ENCODE assay signal across 17 cellular contexts in genomic region chr5:34899066-34899465, GRCh38. TPM values are rescaled to one million over a fixed set of nuclear protein-coding genes. Genes with fewer than 3 reads are reported as not detected.
DNase-seq lines count a peak whose midpoint lies in the region; FAIRE-seq and TF ChIP-seq lines count a peak whose summit lies in the region.
"Had no signal": no experiment of that assay in that cellular context is flagged by ENCODE, and none has a peak within 500 bp of the region (broad histone marks: within the 10 kb centered on the region; RNA-seq: fewer than 3 reads in every experiment).

No MANE protein-coding gene starts in this region.

- H3K27me3 Mint-ChIP-seq in Caco-2 (ENCODE audit: insufficient read depth, unreplicated experiment) (no peaks in the 10 kb centered on the region), HFFc6 (ENCODE audit: insufficient read depth) (no peaks in the 10 kb centered on the region)

- no peak overlapping the region for H3K4me3 Mint-ChIP-seq in Caco-2 (ENCODE audit: unreplicated experiment)
- no peak overlapping the region for H3K4me3 Mint-ChIP-seq in HFFc6
- H3K4me3 Mint-ChIP-seq: T-helper 1 cell treated with Interleukin-12 subunit alpha and Interleukin-12 subunit beta and Interleukin-4 antibody, amounts not matched to agents 30 μg/mL and 1 μg/mL, for 36 hours had no signal

- H3K36me3 ChIP-seq in Caco-2 (ENCODE audit: control insufficient read depth, insufficient read depth, low read length) (no peaks in the 10 kb centered on the region), iPS-20b (ENCODE audit: insufficient read depth, low read depth, low read length) (peaks cover 5% of the 10 kb centered on the region)

- CTCF ChIA-PET in Caco-2 (lab: Charles Lee): interaction anchor here (0.6 to 2.1 kb wide), 4 partner anchors 370 to 427 kb away, joined by 3 to 10 read pairs (median 5); no protein-coding TSS in a partner anchor

- no TSS peak for BruUV-seq in Caco-2 (replicated peaks; lab: Mats Ljungman, UMichigan)

- intact Hi-C loops in Caco-2 (cut with micrococcal nuclease; ENCODE audit: unreplicated experiment): loop anchor here (2.0 to 5.0 kb wide), 3 partner anchors 77 to 242 kb away; partner anchors contain the start of gene RAI14

- no peak for DNase-seq in Caco-2
- no peak for DNase-seq in HFFc6
- DNase-seq in NCI-H69 (lab: John Stamatoyannopoulos, UW): peak; percentile 27
- DNase-seq in RCC 7860 (ENCODE audit: low spot score): no peak
- no peak for DNase-seq in NCI-H1092 (lab: John Stamatoyannopoulos, UW)
- DNase-seq in NCI-H345 (lab: John Stamatoyannopoulos, UW): no peak
- no peak for DNase-seq in urothelium cell line (ENCODE audit: low spot score)
- DNase-seq: BE2C, DND-41, MM.1S, NCI-H1048, NCI-H1436, NCI-H748 treated with DMSO at 0.1 percent for 48 hours had no signal

- H3K9me3 ChIP-seq in Caco-2: no peaks in the 10 kb centered on the region
- no peaks in the 10 kb centered on the region for H3K9me3 ChIP-seq in iPS-20b (ENCODE audit: insufficient read depth, low read depth, low read length)
- H3K9me3 ChIP-seq: A549, BE2C had no signal

- POLR2A ChIA-PET in Caco-2 (lab: Charles Lee): no interaction called here

- no peak overlapping the region for H3K27ac ChIP-seq in iPS-20b (ENCODE audit: low read length)
- H3K27ac ChIP-seq: A549 had no signal

- TF ChIP-seq CTCF in Caco-2 (IDR thresholded peaks at IDR 0.05; ENCODE audit: insufficient read depth in 1 of 2, low read depth in 1 of 2, low read length in 1 of 2, severe bottlenecking in 1 of 2, unreplicated experiment in 1 of 2) (no peak), HFFc6 (IDR thresholded peaks at IDR 0.05) (no peak)

- FAIRE-seq in RCC 7860 (lab: Jason Lieb, UNC): no peak
- no peak for FAIRE-seq in urothelium cell line (lab: Jason Lieb, UNC)
- FAIRE-seq: A549, GM12891 had no signal

- peaks cover 15% of the 10 kb centered on the region; the same call in 1 of the 2 replicates for H3K4me1 ChIP-seq in Caco-2
- H3K4me1 ChIP-seq in iPS-20b (ENCODE audit: insufficient read depth, low read length): peaks cover 3% of the 10 kb centered on the region; the same call in 1 of the 2 replicates
- H3K4me1 ChIP-seq: A549, BE2C had no signal

- H3K9me3 Mint-ChIP-seq in Caco-2 (ENCODE audit: unreplicated experiment): no peaks in the 10 kb centered on the region
- H3K9me3 Mint-ChIP-seq in HFFc6: no peaks in the 10 kb centered on the region
- H3K9me3 Mint-ChIP-seq: T-helper 1 cell treated with Interleukin-12 subunit alpha and Interleukin-12 subunit beta and Interleukin-4 antibody, amounts not matched to agents 30 μg/mL and 1 μg/mL, for 36 hours had no signal

- H3K27me3 ChIP-seq in Caco-2 (replicated peaks; ENCODE audit: control insufficient read depth, insufficient read depth, low read length) (no peaks in the 10 kb centered on the region), iPS-20b (ENCODE audit: insufficient read depth, low read length) (no peaks in the 10 kb centered on the region)
- H3K27me3 ChIP-seq: BE2C had no signal

- H3K27ac Mint-ChIP-seq in Caco-2 (ENCODE audit: unreplicated experiment) (peak overlapping the region; percentile 45), HFFc6 (0 out of 2 replicates have a peak overlapping the region, but pooled peaks have one; percentile 1)
- H3K27ac Mint-ChIP-seq: T-helper 1 cell treated with Interleukin-12 subunit alpha and Interleukin-12 subunit beta and Interleukin-4 antibody, amounts not matched to agents 30 μg/mL and 1 μg/mL, for 36 hours had no signal

- H3K4me3 ChIP-seq in Caco-2 (ENCODE audit: low read depth, low read length) (no peak overlapping the region), iPS-20b (ENCODE audit: low read length) (no peak overlapping the region)
- H3K4me3 ChIP-seq: A549 had no signal

- H3K4me1 Mint-ChIP-seq in Caco-2 (ENCODE audit: low read depth, unreplicated experiment) (no peaks in the 10 kb centered on the region), HFFc6 (ENCODE audit: low read depth) (peaks cover 16% of the 10 kb centered on the region)

- H3K36me3 Mint-ChIP-seq in Caco-2 (ENCODE audit: insufficient read depth, unreplicated experiment) (peaks cover 4% of the 10 kb centered on the region), HFFc6 (ENCODE audit: low read depth) (no peaks in the 10 kb centered on the region)

- 0 out of 2 replicates have a peak overlapping the region, but pooled peaks have one; percentile 22 for H3K9ac ChIP-seq in iPS-20b (ENCODE audit: low read depth, low read length)

RNA-seq across cellular contexts. Expression of gene RAD1, which starts 16.2 kb away (rescaled TPM):
- total RNA-seq in Caco-2 (2022): 29.1 and 34.4 TPM in 2 replicates
- 10 to 100 TPM; 32.7 to 39.3 (median 35.0) TPM for total RNA-seq in HFFc6 (2021; fragmentation: NEBNext Ultra II Directional; extraction: Animal tissue kit (Norgen Biotek cat#: 25700))

RNA-seq across cellular contexts. Expression of gene BRIX1, which starts 16.4 kb away (rescaled TPM):
- total RNA-seq in Caco-2 (2022): 56.5 and 61.1 TPM in 2 replicates
- total RNA-seq in HFFc6 (2021; fragmentation: NEBNext Ultra II Directional; extraction: Animal tissue kit (Norgen Biotek cat#: 25700)): 10 to 100 TPM; 49.3 to 60.4 (median 55.0) TPM

RNA-seq across cellular contexts. Expression of gene DNAJC21, which starts 30.3 kb away (rescaled TPM):
- total RNA-seq in Caco-2 (2022): 62.3 and 66.0 TPM in 2 replicates
- 10 to 100 TPM; 38.2 to 46.8 (median 45.9) TPM for total RNA-seq in HFFc6 (2021; fragmentation: NEBNext Ultra II Directional; extraction: Animal tissue kit (Norgen Biotek cat#: 25700))
